In the genomic region with DNA sequence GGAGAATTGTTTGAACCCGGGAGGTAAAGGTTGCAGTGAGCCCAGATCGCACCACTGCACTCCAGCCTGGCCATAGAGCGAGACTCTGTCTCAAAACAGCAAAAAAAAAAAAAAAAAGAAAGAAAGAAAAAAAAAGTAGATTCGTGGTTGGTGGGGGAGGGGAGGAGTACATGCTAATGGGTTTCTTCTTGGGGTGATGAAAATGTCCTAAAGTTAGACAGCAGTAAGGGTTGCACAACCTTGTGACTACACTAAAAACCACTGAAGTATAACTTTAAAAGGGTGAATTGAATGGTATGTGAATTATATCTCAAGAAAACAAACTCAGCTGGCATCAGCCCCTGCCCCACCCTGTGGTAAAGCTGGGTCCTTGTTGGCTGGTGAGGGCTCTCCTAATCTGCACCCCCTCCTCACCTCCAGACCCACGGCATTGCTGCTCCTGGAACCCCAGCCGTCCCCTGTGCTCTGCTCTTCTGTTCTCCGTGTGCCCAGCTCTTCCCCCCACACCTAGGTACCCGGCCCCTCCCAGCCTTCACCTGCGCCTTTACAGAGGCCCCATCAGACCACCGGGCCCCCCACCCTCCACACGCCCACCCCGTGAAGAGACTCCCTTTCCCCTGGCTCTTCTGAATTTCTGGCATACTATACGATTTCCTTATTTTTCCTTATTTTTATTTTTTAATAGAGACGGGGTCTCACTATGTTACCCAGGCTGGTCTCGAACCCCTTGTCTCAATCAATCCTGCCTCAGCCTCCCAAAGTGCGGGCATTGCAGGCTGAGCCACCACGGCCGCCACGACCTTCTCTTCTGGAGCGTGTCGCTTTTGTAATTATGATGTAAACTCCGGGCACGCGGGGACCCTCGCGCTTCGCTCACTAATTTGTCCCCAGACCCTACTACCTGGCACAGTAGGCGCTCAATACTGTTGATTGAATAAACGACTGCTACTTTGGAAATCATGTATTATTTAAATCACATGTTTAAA, we compare ENCODE assay signal across 8 cellular contexts. TPM values are rescaled to one million over a fixed set of nuclear protein-coding genes. Genes with fewer than 3 reads are reported as not detected.
DNase-seq lines count a peak whose midpoint lies in the region; ATAC-seq, FAIRE-seq and TF ChIP-seq lines count a peak whose summit lies in the region.

No MANE protein-coding gene starts in this region.

- H3K4ac ChIP-seq in trophoblast cell (ENCODE audit: low read depth, low read length), result no peak overlapping the region

- H3K27me3 ChIP-seq in RWPE2 (ENCODE audit: insufficient read depth, poor library complexity, severe bottlenecking), result no peaks in the 10 kb centered on the region
- H3K27me3 ChIP-seq in esophagus (ENCODE audit: control insufficient read depth in 1 of 2, insufficient read depth in 2 of 2, low read length in 2 of 2), result no peaks in the 10 kb centered on the region
- H3K27me3 ChIP-seq in trophoblast cell (ENCODE audit: insufficient read depth, low read length), result no peaks in the 10 kb centered on the region

- no peak for FAIRE-seq in urothelium cell line (lab: Jason Lieb, UNC)

- H3K9me3 ChIP-seq in RWPE2 (ENCODE audit: severe bottlenecking) (no peaks in the 10 kb centered on the region), esophagus (ENCODE audit: control insufficient read depth in 2 of 2, insufficient read depth in 1 of 2, low read depth in 1 of 2, low read length in 1 of 2) (no peaks in the 10 kb centered on the region), trophoblast cell (ENCODE audit: insufficient read depth, low read depth, low read length) (peaks cover 2% of the 10 kb centered on the region)

- H3K18ac ChIP-seq in trophoblast cell (ENCODE audit: low read length), result no peak overlapping the region

- H3K4me3 ChIP-seq in GM12864 (ENCODE audit: low read depth, low read length) (peak overlapping the region; percentile 100), RWPE2 (ENCODE audit: severe bottlenecking) (peak overlapping the region; percentile 84), esophagus (ENCODE audit: low read depth in 1 of 2, low read length in 2 of 2) (peak overlapping the region; percentile 84 to 87), trophoblast cell (ENCODE audit: low read depth, low read length) (no peak overlapping the region)

- peak overlapping the region; percentile 97 for H4K8ac ChIP-seq in trophoblast cell (ENCODE audit: low read depth, low read length)

- H4K12ac ChIP-seq in trophoblast cell (ENCODE audit: low read depth, low read length), result no peak overlapping the region

- no peak overlapping the region for H2BK12ac ChIP-seq in trophoblast cell (ENCODE audit: low read length)

- H3K79me2 ChIP-seq in trophoblast cell (ENCODE audit: control insufficient read depth, insufficient read depth, low read length, poor library complexity), result peaks cover 10% of the 10 kb centered on the region

- peaks cover 30% of the 10 kb centered on the region for H3K36me3 ChIP-seq in RWPE2 (ENCODE audit: low read depth)
- H3K36me3 ChIP-seq in esophagus (ENCODE audit: control insufficient read depth in 2 of 2, insufficient read depth in 2 of 2, low read length in 1 of 2), result peaks cover 7 to 18% of the 10 kb centered on the region in 2 donors
- peaks cover 20 to 22% of the 10 kb centered on the region in 2 experiments for H3K36me3 ChIP-seq in trophoblast cell (ENCODE audit: control insufficient read depth in 1 of 2, insufficient read depth in 2 of 2, low read length in 2 of 2)

- peak overlapping the region; percentile 50 for H2AFZ ChIP-seq in trophoblast cell (ENCODE audit: insufficient read depth, low read length, poor library complexity)

- H3K23ac ChIP-seq in trophoblast cell (ENCODE audit: low read length), result no peak overlapping the region

- no peak overlapping the region for H2BK120ac ChIP-seq in trophoblast cell (ENCODE audit: insufficient read depth, low read length, poor library complexity)

- H4K91ac ChIP-seq in trophoblast cell (ENCODE audit: low read depth, low read length), result no peak overlapping the region

- peak overlapping the region; percentile 91 for H3K4me2 ChIP-seq in trophoblast cell (ENCODE audit: low read length)

- no peak overlapping the region for H3K9ac ChIP-seq in trophoblast cell (ENCODE audit: low read length)

- H3K79me1 ChIP-seq in trophoblast cell (ENCODE audit: low read length), result peaks cover 11% of the 10 kb centered on the region

- H3K4me1 ChIP-seq in RWPE2 (ENCODE audit: insufficient read depth, poor library complexity, severe bottlenecking), result peaks cover 7% of the 10 kb centered on the region
- peaks cover 4 to 5% of the 10 kb centered on the region in 2 donors for H3K4me1 ChIP-seq in esophagus (ENCODE audit: control insufficient read depth in 2 of 2, insufficient read depth in 2 of 2, low read length in 1 of 2)
- H3K4me1 ChIP-seq in trophoblast cell (ENCODE audit: control insufficient read depth in 1 of 2, insufficient read depth in 2 of 2, low read length in 2 of 2), result peaks cover 7 to 15% of the 10 kb centered on the region in 2 experiments

- no peak overlapping the region for H2AK5ac ChIP-seq in trophoblast cell (ENCODE audit: low read length)

- H3K27ac ChIP-seq in RWPE2 (ENCODE audit: poor library complexity, severe bottlenecking) (peak overlapping the region; percentile 95), esophagus (ENCODE audit: low read depth in 2 of 2, low read length in 1 of 2) (no peak overlapping the region), trophoblast cell (ENCODE audit: low read depth, low read length) (no peak overlapping the region)

- WGBS in esophagus, 2 donors, result 72 to 76% methylated on average over 29 of the region's 29 CpGs
- no CpG with 5 or more reads among the region's 29 CpGs for WGBS in trophoblast cell (ENCODE audit: extremely low coverage, insufficient coverage, insufficient read length)

- no peak overlapping the region for H3K14ac ChIP-seq in trophoblast cell (ENCODE audit: low read length)

- no peak overlapping the region for H2BK5ac ChIP-seq in trophoblast cell (ENCODE audit: low read depth, low read length, poor library complexity)

- no peak for DNase-seq in GM12864 (ENCODE audit: low read depth)
- peak; percentile 0 for DNase-seq in RWPE2 (ENCODE audit: low spot score)
- DNase-seq in trophoblast cell, result no peak
- DNase-seq in UCSD-AML1 (lab: John Stamatoyannopoulos, UW; ENCODE audit: unreplicated experiment), result no peak
- DNase-seq in middle frontal gyrus (ENCODE audit: extremely low spot score, low spot score), result no peak
- no peak for DNase-seq in urothelium cell line (ENCODE audit: low spot score)

- TF ChIP-seq CTCF in GM12864 (IDR thresholded peaks at IDR 0.05; ENCODE audit: low read depth, low read length, missing control alignments) (no peak), RWPE2 (IDR thresholded peaks at IDR 0.05; ENCODE audit: poor library complexity, severe bottlenecking) (no peak)

- ATAC-seq in RWPE2 (ENCODE audit: low read depth) (no peak), GM19351 (IDR thresholded peaks at IDR 0.05; ENCODE audit: unreplicated experiment) (no peak)

RNA-seq across cellular contexts. Expression of a gene that starts 0.9 kb away (rescaled TPM):
- polyA plus RNA-seq in esophagus, result 10 to 100 TPM in 1 of 2 donors, 1 to 10 TPM in 1; 7.3 to 19.5 TPM
- 20.0 and 20.1 TPM in 2 replicates for polyA plus RNA-seq in trophoblast cell (2013)
